Comparison of ENCODE assay signal across 21 cellular contexts in the genomic region with DNA sequence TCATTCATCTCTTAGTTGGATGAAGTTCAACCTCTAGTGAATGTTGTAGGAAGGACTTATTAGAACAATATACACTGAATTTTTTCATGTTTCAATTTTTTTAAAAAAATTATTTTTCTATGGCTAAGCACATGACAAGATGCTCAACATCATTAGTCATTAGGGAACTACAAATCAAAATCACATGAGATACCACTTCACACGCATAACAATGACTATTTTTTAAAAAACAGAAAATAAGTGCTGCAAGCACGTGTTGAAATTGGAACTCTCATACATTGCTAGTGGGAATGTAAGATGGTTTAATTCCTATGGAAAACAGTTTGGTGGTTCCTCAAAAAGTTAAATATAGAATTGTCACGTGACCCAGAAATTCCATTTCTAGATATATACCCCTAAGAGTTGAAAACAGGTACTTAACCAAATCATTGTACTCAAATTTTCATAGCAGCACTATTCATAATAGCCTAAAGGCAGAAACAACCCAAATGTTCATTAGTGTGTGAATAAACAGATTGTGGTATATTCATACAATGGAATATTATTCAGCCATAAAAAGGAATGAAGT.
DNase-seq lines count a peak whose midpoint lies in the region; ATAC-seq, FAIRE-seq and TF ChIP-seq lines count a peak whose summit lies in the region.
"Had no signal": no experiment of that assay in that cellular context is flagged by ENCODE, and none has a peak within 500 bp of the region (broad histone marks: within the 10 kb centered on the region; RNA-seq: fewer than 3 reads in every experiment).

No MANE protein-coding gene starts in this region.

- TF ChIP-seq RAD21 in A549 (conservative IDR thresholded peaks at IDR 0.05 in 1 of 2, IDR thresholded peaks at IDR 0.05 in 1 of 2) (no peak), K562 (CRISPR knock-in tag; conservative IDR thresholded peaks at IDR 0.05 in 1 of 2, IDR thresholded peaks at IDR 0.05 in 1 of 2) (no peak)

- intact Hi-C loops in K562 (cut with micrococcal nuclease): no loop called here
- intact Hi-C loops in activated CD4-positive, alpha-beta memory T cell treated with anti-CD3 and anti-CD28 coated beads for 36 hours (cut with micrococcal nuclease): no loop called here

- H3K36me3 ChIP-seq in K562 (ENCODE audit: control insufficient read depth, insufficient read depth, low read length): no peaks in the 10 kb centered on the region
- H3K36me3 ChIP-seq: BLaER1 treated with 17β-estradiol and CSF1 and Interleukin-3, amounts not matched to agents 10 nM and 100 nM had no signal

- ATAC-seq in A549 (no peak), T-helper 17 cell (no peak), K562 (no peak)
- ATAC-seq: CD8-positive, alpha-beta T cell had no signal

- no peaks in the 10 kb centered on the region for H3K79me2 ChIP-seq in K562 (ENCODE audit: control insufficient read depth, insufficient read depth, low read length)

- H3K27me3 ChIP-seq in K562 (ENCODE audit: control insufficient read depth in 2 of 2, insufficient read depth in 2 of 2, low read length in 2 of 2): no peaks in the 10 kb centered on the region; a peak in 1 of 5 replicates
- H3K27me3 ChIP-seq: BLaER1 treated with 17β-estradiol and CSF1 and Interleukin-3, amounts not matched to agents 10 nM and 100 nM had no signal

- FAIRE-seq in A549 (lab: Jason Lieb, UNC) (no peak), K562 (lab: Jason Lieb, UNC) (no peak)
- FAIRE-seq: D721Med, GM12892, GM18507 had no signal

- peaks cover 12% of the 10 kb centered on the region for H3K9me3 Mint-ChIP-seq in activated CD4-positive, alpha-beta memory T cell treated with anti-CD3 and anti-CD28 coated beads for 36 hours

- no peak overlapping the region for H3K4me3 Mint-ChIP-seq in T-helper 17 cell
- no peak overlapping the region for H3K4me3 Mint-ChIP-seq in activated CD4-positive, alpha-beta memory T cell treated with anti-CD3 and anti-CD28 coated beads for 36 hours
- H3K4me3 Mint-ChIP-seq: B cell; CD4-positive, alpha-beta T cell; CD8-positive, alpha-beta T cell had no signal

- peaks cover under 1% of the 10 kb centered on the region for H3K36me3 Mint-ChIP-seq in T-helper 17 cell (ENCODE audit: low read depth)
- no peaks in the 10 kb centered on the region for H3K36me3 Mint-ChIP-seq in activated CD4-positive, alpha-beta memory T cell treated with anti-CD3 and anti-CD28 coated beads for 36 hours
- H3K36me3 Mint-ChIP-seq: CD8-positive, alpha-beta T cell had no signal

- H2AFZ ChIP-seq in K562 (ENCODE audit: low read depth, low read length): no peak overlapping the region

- H3K4me2 ChIP-seq in A549 (no peak overlapping the region), K562 (ENCODE audit: insufficient read depth, low read length) (no peak overlapping the region)
- H3K4me2 ChIP-seq: BLaER1 treated with 17β-estradiol and CSF1 and Interleukin-3, amounts not matched to agents 10 nM and 100 nM had no signal

- POLR2A ChIA-PET in A549 (lab: Yijun Ruan, JAX) (no interaction called here), K562 (lab: Yijun Ruan, JAX) (no interaction called here)
- POLR2A ChIA-PET in activated CD4-positive, alpha-beta memory T cell treated with anti-CD3 and anti-CD28 coated beads for 36 hours (lab: Charles Lee): no interaction called here

- H3K9me3 ChIP-seq in A549: no peaks in the 10 kb centered on the region
- H3K9me3 ChIP-seq in T-helper 17 cell (ENCODE audit: control insufficient read depth, low read length, poor library complexity, severe bottlenecking): no peaks in the 10 kb centered on the region
- no peaks in the 10 kb centered on the region for H3K9me3 ChIP-seq in K562 (replicated peaks; ENCODE audit: control insufficient read depth, insufficient read depth, low read depth, low read length)
- H3K9me3 ChIP-seq: Caco-2 had no signal

- H3K9me1 ChIP-seq in K562 (ENCODE audit: control insufficient read depth, insufficient read depth, low read length): no peaks in the 10 kb centered on the region

- no peaks in the 10 kb centered on the region for H3K4me1 ChIP-seq in A549
- H3K4me1 ChIP-seq in K562 (replicated peaks in 1 of 2; ENCODE audit: control insufficient read depth in 2 of 2, insufficient read depth in 2 of 2, low read length in 2 of 2): no peaks in the 10 kb centered on the region
- H3K4me1 ChIP-seq: Caco-2 had no signal

- H3K4me1 Mint-ChIP-seq in T-helper 17 cell: no peaks in the 10 kb centered on the region
- H3K4me1 Mint-ChIP-seq in activated CD4-positive, alpha-beta memory T cell treated with anti-CD3 and anti-CD28 coated beads for 36 hours (ENCODE audit: low read depth): no peaks in the 10 kb centered on the region
- H3K4me1 Mint-ChIP-seq: B cell had no signal

- H3K27ac Mint-ChIP-seq in T-helper 17 cell: peak overlapping the region; percentile 6
- no peak overlapping the region for H3K27ac Mint-ChIP-seq in activated CD4-positive, alpha-beta memory T cell treated with anti-CD3 and anti-CD28 coated beads for 36 hours
- H3K27ac Mint-ChIP-seq: B cell; CD4-positive, alpha-beta T cell; CD8-positive, alpha-beta T cell had no signal

- H3K9ac ChIP-seq in K562 (ENCODE audit: insufficient read depth in 1 of 2, low read depth in 2 of 2, low read length in 2 of 2): no peak overlapping the region
- H3K9ac ChIP-seq: BLaER1 treated with 17β-estradiol and CSF1 and Interleukin-3, amounts not matched to agents 10 nM and 100 nM had no signal

- H3K27me3 Mint-ChIP-seq in T-helper 17 cell: no peaks in the 10 kb centered on the region
- no peaks in the 10 kb centered on the region for H3K27me3 Mint-ChIP-seq in activated CD4-positive, alpha-beta memory T cell treated with anti-CD3 and anti-CD28 coated beads for 36 hours

- CTCF ChIA-PET in A549 (lab: Yijun Ruan, JAX) (no interaction called here), K562 (lab: Yijun Ruan, JAX; ENCODE audit: low intra/inter-chr PET ratio) (no interaction called here)
- CTCF ChIA-PET in activated CD4-positive, alpha-beta memory T cell treated with anti-CD3 and anti-CD28 coated beads for 36 hours (lab: Charles Lee): interaction anchor here (0.7 kb wide), 1 partner anchor 1870 kb away, joined by 3 read pairs; no protein-coding TSS in a partner anchor

- no TSS peak for BruUV-seq in K562 (replicated peaks; lab: Mats Ljungman, UMichigan)

- TF ChIP-seq EP300 in A549 (IDR thresholded peaks at IDR 0.05): no peak
- no peak for TF ChIP-seq EP300 in K562 (IDR thresholded peaks at IDR 0.05; ENCODE audit: low read length)

- no peak overlapping the region for H3K4me3 ChIP-seq in A549
- H3K4me3 ChIP-seq in K562: no peak overlapping the region
- H3K4me3 ChIP-seq: BLaER1 treated with 17β-estradiol and CSF1 and Interleukin-3, amounts not matched to agents 10 nM and 100 nM had no signal

- H3K27ac ChIP-seq in A549 (no peak overlapping the region), K562 (ENCODE audit: extremely low read depth, low read depth, low read length) (no peak overlapping the region)
- H3K27ac ChIP-seq: BLaER1 treated with 17β-estradiol and CSF1 and Interleukin-3, amounts not matched to agents 10 nM and 100 nM; C4-2B had no signal

- no peak for TF ChIP-seq CTCF in A549 (IDR thresholded peaks at IDR 0.05)
- no peak for TF ChIP-seq CTCF in K562 (IDR thresholded peaks at IDR 0.05 in 2 of 3, conservative IDR thresholded peaks at IDR 0.05 in 1 of 3; ENCODE audit: insufficient read depth in 2 of 3, low read depth in 1 of 3, low read length in 3 of 3)

- H4K20me1 ChIP-seq in K562 (replicated peaks; ENCODE audit: control insufficient read depth, insufficient read depth, low read length): no peaks in the 10 kb centered on the region
- H4K20me1 ChIP-seq: BLaER1 treated with 17β-estradiol and CSF1 and Interleukin-3, amounts not matched to agents 10 nM and 100 nM had no signal

- in situ Hi-C loops in K562 (cut with MboI): no loop called here

- DNase-seq in A549 (ENCODE audit: low read depth in 1 of 2, low spot score in 1 of 2) (no peak), T-helper 17 cell (no peak), K562 (ENCODE audit: extremely low read depth in 1 of 4, low spot score in 3 of 4) (no peak), foreskin melanocyte (peak; percentile 63), NCI-H128 (lab: John Stamatoyannopoulos, UW; ENCODE audit: unreplicated experiment) (no peak)
- DNase-seq in activated CD4-positive, alpha-beta memory T cell treated with anti-CD3 and anti-CD28 coated beads for 36 hours: no peak
- DNase-seq in stimulated activated naive CD4-positive, alpha-beta T cell treated with Interleukin-2 at 50 U/mL for 16 hours (lab: John Stamatoyannopoulos, UW): no peak
- DNase-seq: 8988T; AML-193; Caco-2; Calu3; CD4-positive, alpha-beta T cell; CD8-positive, alpha-beta T cell; DMS79 treated with DMSO at 0.1 percent for 48 hours; GF-D8 had no signal

- 60% methylated on average over 3 of the region's 3 CpGs for WGBS in A549 (ENCODE audit: missing lambda C conversion rate)
- WGBS in K562 (ENCODE audit: insufficient coverage, low coverage, missing lambda C conversion rate): 0% methylated on average over 3 of the region's 3 CpGs

- TF ChIP-seq POLR2A in A549 (IDR thresholded peaks at IDR 0.05; ENCODE audit: low read length): no peak
- no peak for TF ChIP-seq POLR2A in K562 (conservative IDR thresholded peaks at IDR 0.05)

TF ChIP-seq in A549, 52 proteins besides CTCF, POLR2A, EP300 and RAD21:
- TF ChIP-seq, protein P1, sequence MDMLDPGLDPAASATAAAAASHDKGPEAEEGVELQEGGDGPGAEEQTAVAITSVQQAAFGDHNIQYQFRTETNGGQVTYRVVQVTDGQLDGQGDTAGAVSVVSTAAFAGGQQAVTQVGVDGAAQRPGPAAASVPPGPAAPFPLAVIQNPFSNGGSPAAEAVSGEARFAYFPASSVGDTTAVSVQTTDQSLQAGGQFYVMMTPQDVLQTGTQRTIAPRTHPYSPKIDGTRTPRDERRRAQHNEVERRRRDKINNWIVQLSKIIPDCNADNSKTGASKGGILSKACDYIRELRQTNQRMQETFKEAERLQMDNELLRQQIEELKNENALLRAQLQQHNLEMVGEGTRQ (IDR thresholded peaks at IDR 0.05): 0 out of 2 replicates have a peak, but pooled peaks have one; percentile 34
- no peak for TF ChIP-seq CBX2 (IDR thresholded peaks at IDR 0.05; ENCODE audit: borderline replicate concordance, low read depth)

TF ChIP-seq in K562, 482 proteins besides CTCF, POLR2A, EP300 and RAD21 (continues in another document):
- no peak for TF ChIP-seq ZNF184 (CRISPR knock-in tag; IDR thresholded peaks at IDR 0.05)
- TF ChIP-seq RAD51 (IDR thresholded peaks at IDR 0.05; ENCODE audit: borderline replicate concordance, low read depth): peak; percentile 60; the same call in 1 of the 2 replicates
- peak; percentile 28; the same call in 1 of the 2 replicates for TF ChIP-seq CBFA2T2 (conservative IDR thresholded peaks at IDR 0.05)
